In the genomic region with DNA sequence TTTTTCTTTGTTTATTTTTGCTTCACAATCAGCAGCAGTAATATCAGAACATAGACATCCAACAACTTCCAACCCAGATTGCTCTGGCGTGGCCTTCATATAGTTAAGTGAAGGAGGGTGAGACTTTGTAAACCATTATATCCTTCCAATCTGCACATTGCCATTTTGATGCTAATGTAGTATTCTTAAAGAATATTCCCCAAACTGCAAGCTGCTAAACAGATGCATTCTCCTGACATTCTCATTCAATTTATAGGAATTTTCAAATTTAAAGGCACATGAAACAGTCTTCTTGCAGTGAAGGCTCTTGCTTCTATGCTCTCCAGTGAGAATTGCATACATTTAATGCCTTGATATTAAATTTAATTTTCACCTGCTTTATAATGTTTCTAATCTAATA, we compare ENCODE assay signal across 2 cellular contexts.
TF ChIP-seq lines count a peak whose summit lies in the region.

No MANE protein-coding gene starts in this region.

TF ChIP-seq in GM23338, 12 proteins besides CTCF, POLR2A, EP300 and RAD21 (continued from another document):
- TF ChIP-seq, protein P1, sequence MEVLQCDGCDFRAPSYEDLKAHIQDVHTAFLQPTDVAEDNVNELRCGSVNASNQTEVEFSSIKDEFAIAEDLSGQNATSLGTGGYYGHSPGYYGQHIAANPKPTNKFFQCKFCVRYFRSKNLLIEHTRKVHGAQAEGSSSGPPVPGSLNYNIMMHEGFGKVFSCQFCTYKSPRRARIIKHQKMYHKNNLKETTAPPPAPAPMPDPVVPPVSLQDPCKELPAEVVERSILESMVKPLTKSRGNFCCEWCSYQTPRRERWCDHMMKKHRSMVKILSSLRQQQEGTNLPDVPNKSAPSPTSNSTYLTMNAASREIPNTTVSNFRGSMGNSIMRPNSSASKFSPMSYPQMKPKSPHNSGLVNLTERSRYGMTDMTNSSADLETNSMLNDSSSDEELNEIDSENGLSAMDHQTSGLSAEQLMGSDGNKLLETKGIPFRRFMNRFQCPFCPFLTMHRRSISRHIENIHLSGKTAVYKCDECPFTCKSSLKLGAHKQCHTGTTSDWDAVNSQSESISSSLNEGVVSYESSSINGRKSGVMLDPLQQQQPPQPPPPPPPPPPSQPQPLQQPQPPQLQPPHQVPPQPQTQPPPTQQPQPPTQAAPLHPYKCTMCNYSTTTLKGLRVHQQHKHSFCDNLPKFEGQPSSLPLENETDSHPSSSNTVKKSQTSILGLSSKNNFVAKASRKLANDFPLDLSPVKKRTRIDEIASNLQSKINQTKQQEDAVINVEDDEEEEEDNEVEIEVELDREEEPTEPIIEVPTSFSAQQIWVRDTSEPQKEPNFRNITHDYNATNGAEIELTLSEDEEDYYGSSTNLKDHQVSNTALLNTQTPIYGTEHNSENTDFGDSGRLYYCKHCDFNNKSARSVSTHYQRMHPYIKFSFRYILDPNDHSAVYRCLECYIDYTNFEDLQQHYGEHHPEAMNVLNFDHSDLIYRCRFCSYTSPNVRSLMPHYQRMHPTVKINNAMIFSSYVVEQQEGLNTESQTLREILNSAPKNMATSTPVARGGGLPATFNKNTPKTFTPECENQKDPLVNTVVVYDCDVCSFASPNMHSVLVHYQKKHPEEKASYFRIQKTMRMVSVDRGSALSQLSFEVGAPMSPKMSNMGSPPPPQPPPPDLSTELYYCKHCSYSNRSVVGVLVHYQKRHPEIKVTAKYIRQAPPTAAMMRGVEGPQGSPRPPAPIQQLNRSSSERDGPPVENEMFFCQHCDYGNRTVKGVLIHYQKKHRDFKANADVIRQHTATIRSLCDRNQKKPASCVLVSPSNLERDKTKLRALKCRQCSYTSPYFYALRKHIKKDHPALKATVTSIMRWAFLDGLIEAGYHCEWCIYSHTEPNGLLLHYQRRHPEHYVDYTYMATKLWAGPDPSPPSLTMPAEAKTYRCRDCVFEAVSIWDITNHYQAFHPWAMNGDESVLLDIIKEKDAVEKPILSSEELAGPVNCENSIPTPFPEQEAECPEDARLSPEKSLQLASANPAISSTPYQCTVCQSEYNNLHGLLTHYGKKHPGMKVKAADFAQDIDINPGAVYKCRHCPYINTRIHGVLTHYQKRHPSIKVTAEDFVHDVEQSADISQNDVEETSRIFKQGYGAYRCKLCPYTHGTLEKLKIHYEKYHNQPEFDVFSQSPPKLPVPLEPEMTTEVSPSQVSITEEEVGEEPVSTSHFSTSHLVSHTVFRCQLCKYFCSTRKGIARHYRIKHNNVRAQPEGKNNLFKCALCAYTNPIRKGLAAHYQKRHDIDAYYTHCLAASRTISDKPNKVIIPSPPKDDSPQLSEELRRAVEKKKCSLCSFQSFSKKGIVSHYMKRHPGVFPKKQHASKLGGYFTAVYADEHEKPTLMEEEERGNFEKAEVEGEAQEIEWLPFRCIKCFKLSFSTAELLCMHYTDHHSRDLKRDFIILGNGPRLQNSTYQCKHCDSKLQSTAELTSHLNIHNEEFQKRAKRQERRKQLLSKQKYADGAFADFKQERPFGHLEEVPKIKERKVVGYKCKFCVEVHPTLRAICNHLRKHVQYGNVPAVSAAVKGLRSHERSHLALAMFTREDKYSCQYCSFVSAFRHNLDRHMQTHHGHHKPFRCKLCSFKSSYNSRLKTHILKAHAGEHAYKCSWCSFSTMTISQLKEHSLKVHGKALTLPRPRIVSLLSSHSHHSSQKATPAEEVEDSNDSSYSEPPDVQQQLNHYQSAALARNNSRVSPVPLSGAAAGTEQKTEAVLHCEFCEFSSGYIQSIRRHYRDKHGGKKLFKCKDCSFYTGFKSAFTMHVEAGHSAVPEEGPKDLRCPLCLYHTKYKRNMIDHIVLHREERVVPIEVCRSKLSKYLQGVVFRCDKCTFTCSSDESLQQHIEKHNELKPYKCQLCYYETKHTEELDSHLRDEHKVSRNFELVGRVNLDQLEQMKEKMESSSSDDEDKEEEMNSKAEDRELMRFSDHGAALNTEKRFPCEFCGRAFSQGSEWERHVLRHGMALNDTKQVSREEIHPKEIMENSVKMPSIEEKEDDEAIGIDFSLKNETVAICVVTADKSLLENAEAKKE (CRISPR knock-in tag; IDR thresholded peaks at IDR 0.05) = no peak
- TF ChIP-seq, protein P2, sequence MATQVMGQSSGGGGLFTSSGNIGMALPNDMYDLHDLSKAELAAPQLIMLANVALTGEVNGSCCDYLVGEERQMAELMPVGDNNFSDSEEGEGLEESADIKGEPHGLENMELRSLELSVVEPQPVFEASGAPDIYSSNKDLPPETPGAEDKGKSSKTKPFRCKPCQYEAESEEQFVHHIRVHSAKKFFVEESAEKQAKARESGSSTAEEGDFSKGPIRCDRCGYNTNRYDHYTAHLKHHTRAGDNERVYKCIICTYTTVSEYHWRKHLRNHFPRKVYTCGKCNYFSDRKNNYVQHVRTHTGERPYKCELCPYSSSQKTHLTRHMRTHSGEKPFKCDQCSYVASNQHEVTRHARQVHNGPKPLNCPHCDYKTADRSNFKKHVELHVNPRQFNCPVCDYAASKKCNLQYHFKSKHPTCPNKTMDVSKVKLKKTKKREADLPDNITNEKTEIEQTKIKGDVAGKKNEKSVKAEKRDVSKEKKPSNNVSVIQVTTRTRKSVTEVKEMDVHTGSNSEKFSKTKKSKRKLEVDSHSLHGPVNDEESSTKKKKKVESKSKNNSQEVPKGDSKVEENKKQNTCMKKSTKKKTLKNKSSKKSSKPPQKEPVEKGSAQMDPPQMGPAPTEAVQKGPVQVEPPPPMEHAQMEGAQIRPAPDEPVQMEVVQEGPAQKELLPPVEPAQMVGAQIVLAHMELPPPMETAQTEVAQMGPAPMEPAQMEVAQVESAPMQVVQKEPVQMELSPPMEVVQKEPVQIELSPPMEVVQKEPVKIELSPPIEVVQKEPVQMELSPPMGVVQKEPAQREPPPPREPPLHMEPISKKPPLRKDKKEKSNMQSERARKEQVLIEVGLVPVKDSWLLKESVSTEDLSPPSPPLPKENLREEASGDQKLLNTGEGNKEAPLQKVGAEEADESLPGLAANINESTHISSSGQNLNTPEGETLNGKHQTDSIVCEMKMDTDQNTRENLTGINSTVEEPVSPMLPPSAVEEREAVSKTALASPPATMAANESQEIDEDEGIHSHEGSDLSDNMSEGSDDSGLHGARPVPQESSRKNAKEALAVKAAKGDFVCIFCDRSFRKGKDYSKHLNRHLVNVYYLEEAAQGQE (IDR thresholded peaks at IDR 0.05; ENCODE audit: unreplicated experiment) = no peak
- no peak for TF ChIP-seq EZH2phosphoT487 (IDR thresholded peaks at IDR 0.05; ENCODE audit: unreplicated experiment)
- no peak for TF ChIP-seq CREB1 (CRISPR knock-in tag; IDR thresholded peaks at IDR 0.05; ENCODE audit: low read depth)
- no peak for TF ChIP-seq EZH2 (IDR thresholded peaks at IDR 0.05; ENCODE audit: low read depth, unreplicated experiment)
- TF ChIP-seq, protein P3, sequence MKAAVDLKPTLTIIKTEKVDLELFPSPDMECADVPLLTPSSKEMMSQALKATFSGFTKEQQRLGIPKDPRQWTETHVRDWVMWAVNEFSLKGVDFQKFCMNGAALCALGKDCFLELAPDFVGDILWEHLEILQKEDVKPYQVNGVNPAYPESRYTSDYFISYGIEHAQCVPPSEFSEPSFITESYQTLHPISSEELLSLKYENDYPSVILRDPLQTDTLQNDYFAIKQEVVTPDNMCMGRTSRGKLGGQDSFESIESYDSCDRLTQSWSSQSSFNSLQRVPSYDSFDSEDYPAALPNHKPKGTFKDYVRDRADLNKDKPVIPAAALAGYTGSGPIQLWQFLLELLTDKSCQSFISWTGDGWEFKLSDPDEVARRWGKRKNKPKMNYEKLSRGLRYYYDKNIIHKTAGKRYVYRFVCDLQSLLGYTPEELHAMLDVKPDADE (IDR thresholded peaks at IDR 0.05) = no peak
- TF ChIP-seq POLR2AphosphoS5 (IDR thresholded peaks at IDR 0.05; ENCODE audit: low read depth) = no peak
- TF ChIP-seq STAT1 (IDR thresholded peaks at IDR 0.05; ENCODE audit: unreplicated experiment) = no peak
- no peak; the same call in 1 of the 2 replicates for TF ChIP-seq NANOG (IDR thresholded peaks at IDR 0.05; ENCODE audit: borderline replicate concordance)

TF ChIP-seq in H1, 55 proteins besides CTCF, POLR2A, EP300 and RAD21 (continued from another document):
- TF ChIP-seq SP4 (IDR thresholded peaks at IDR 0.05; ENCODE audit: low read length) (no peak), MAFK (IDR thresholded peaks at IDR 0.05; ENCODE audit: low read depth, low read length) (no peak), RFX5 (IDR thresholded peaks at IDR 0.05; ENCODE audit: borderline replicate concordance, low read depth, low read length) (no peak)
